In the genomic region with DNA sequence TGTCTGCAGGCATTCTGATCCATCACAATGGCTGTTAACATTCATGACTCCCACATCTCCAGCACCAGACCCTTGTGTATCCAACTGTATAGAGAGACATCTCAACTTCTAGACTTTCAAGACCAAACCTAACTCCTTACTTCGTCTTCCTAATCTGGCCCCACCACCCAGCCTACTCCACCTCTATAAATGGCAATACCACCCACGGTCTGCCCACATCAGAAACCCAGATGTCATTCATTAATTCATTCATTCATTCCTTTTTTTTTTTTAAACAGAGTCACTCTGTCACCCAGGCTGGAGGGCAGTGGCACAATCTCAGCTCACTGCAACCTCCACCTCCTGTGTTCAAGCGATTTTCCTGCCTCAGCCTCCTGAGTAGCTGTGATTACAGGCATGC, we compare ENCODE assay signal across 35 cellular contexts. TPM values are rescaled to one million over a fixed set of nuclear protein-coding genes. Genes with fewer than 3 reads are reported as not detected.
"Had no signal": no experiment of that assay in that cellular context is flagged by ENCODE, and none has a peak within 500 bp of the region (broad histone marks: within the 10 kb centered on the region; RNA-seq: fewer than 3 reads in every experiment).

No MANE protein-coding gene starts in this region.

- H3K27ac Mint-ChIP-seq: activated CD4-positive, alpha-beta memory T cell treated with anti-CD3 and anti-CD28 coated beads, Interleukin-2, amount 10 ng/mL, durations not matched to agents 7 days and 5 days; activated CD8-positive, alpha-beta memory T cell treated with anti-CD3 and anti-CD28 coated beads, Interleukin-2, amount 10 ng/mL, durations not matched to agents 7 days and 5 days; activated naive CD4-positive, alpha-beta T cell treated with anti-CD3 and anti-CD28 coated beads, Interleukin-2, amount 10 ng/mL, durations not matched to agents 7 days and 5 days; activated naive CD8-positive, alpha-beta T cell; activated naive CD8-positive, alpha-beta T cell treated with anti-CD3 and anti-CD28 coated beads, Interleukin-2, amount 50 U/mL, for 24 hours; brain had no signal

- DNase-seq: activated CD4-positive, alpha-beta memory T cell treated with anti-CD3 and anti-CD28 coated beads, Interleukin-2, amount 10 ng/mL, durations not matched to agents 7 days and 5 days; activated CD4-positive, alpha-beta T cell treated with anti-CD3 and anti-CD28 coated beads for 1 hour; activated CD4-positive, alpha-beta T cell treated with anti-CD3 and anti-CD28 coated beads for 48 hours; activated CD4-positive, CD25-positive, alpha-beta regulatory T cell; activated CD8-positive, alpha-beta memory T cell treated with anti-CD3 and anti-CD28 coated beads for 24 hours; activated CD8-positive, alpha-beta memory T cell treated with anti-CD3 and anti-CD28 coated beads, Interleukin-2, amount 10 ng/mL, durations not matched to agents 7 days and 5 days; activated CD8-positive, alpha-beta memory T cell treated with anti-CD3 and anti-CD28 coated beads, Interleukin-2, amount 50 U/mL, for 48 hours; activated effector memory CD4-positive, alpha-beta T cell treated with Interleukin-2 at 50 U/mL for 16 hours; activated naive CD4-positive, alpha-beta T cell treated with anti-CD3 and anti-CD28 coated beads, Interleukin-2, amount 10 ng/mL, durations not matched to agents 7 days and 5 days; activated naive CD8-positive, alpha-beta T cell treated with anti-CD3 and anti-CD28 coated beads, Interleukin-2, amount 50 U/mL, for 24 hours; anterior cingulate cortex; NCI-H1105; NCI-H1417 treated with DMSO at 0.1 percent for 48 hours; NCI-H187 treated with DMSO at 0.1 percent for 48 hours; NCI-H2081; NCI-H226; NCI-H446 treated with DMSO at 0.1 percent for 48 hours; NCI-H524; NCI-H69; NCI-H82; RPMI8226; SIG-M5; T-helper 1 cell; T1000; WERI-Rb-1 had no signal

- H3K4me2 ChIP-seq: KMS-11 had no signal

- H3K9ac ChIP-seq: KMS-11 had no signal

- H3K4me3 Mint-ChIP-seq: activated CD4-positive, alpha-beta memory T cell treated with anti-CD3 and anti-CD28 coated beads, Interleukin-2, amount 10 ng/mL, durations not matched to agents 7 days and 5 days; activated CD8-positive, alpha-beta memory T cell treated with anti-CD3 and anti-CD28 coated beads, Interleukin-2, amount 10 ng/mL, durations not matched to agents 7 days and 5 days; activated naive CD4-positive, alpha-beta T cell treated with anti-CD3 and anti-CD28 coated beads, Interleukin-2, amount 10 ng/mL, durations not matched to agents 7 days and 5 days; activated naive CD8-positive, alpha-beta T cell; activated naive CD8-positive, alpha-beta T cell treated with anti-CD3 and anti-CD28 coated beads, Interleukin-2, amount 50 U/mL, for 24 hours; brain; central memory CD8-positive, alpha-beta T cell had no signal

- H3K27ac ChIP-seq: KMS-11, WERI-Rb-1 had no signal

- H3K36me3 Mint-ChIP-seq: brain had no signal

- ATAC-seq: activated CD8-positive, alpha-beta memory T cell treated with anti-CD3 and anti-CD28 coated beads, Interleukin-2, amount 10 ng/mL, durations not matched to agents 7 days and 5 days; activated naive CD8-positive, alpha-beta T cell treated with anti-CD3 and anti-CD28 coated beads, Interleukin-2, amount 50 U/mL, for 24 hours; Panc1; Right ventricle myocardium inferior; SK-N-SH treated with all-trans-retinoic acid at 6 μM for 48 hours had no signal

- H3K36me3 ChIP-seq: WERI-Rb-1 had no signal

- H3K4me1 Mint-ChIP-seq: activated naive CD4-positive, alpha-beta T cell treated with anti-CD3 and anti-CD28 coated beads, Interleukin-2, amount 10 ng/mL, durations not matched to agents 7 days and 5 days; brain; central memory CD8-positive, alpha-beta T cell had no signal

RNA-seq across cellular contexts. Expression of gene GPR42, which starts 10.4 kb away (rescaled TPM):
- total RNA-seq: M059J; Right ventricle myocardium inferior; SK-MEL-5; T-helper 2 cell treated with Interferon-gamma antibody and Interleukin-4, amounts not matched to agents 100 ng/mL and 5 ng/mL, for 36 hours had no signal

RNA-seq across cellular contexts. Expression of gene FFAR3, which starts 23.1 kb away (rescaled TPM):
- total RNA-seq: activated CD8-positive, alpha-beta memory T cell treated with anti-CD3 and anti-CD28 coated beads, Interleukin-2, amount 10 ng/mL, durations not matched to agents 7 days and 5 days; M059J; SK-MEL-5; T-helper 2 cell treated with Interferon-gamma antibody and Interleukin-4, amounts not matched to agents 100 ng/mL and 5 ng/mL, for 36 hours had no signal

RNA-seq across cellular contexts. Expression of gene FFAR1, which starts 33.6 kb away (rescaled TPM):
- total RNA-seq: activated CD4-positive, alpha-beta memory T cell treated with anti-CD3 and anti-CD28 coated beads, Interleukin-2, amount 10 ng/mL, durations not matched to agents 7 days and 5 days; activated CD8-positive, alpha-beta memory T cell treated with anti-CD3 and anti-CD28 coated beads, Interleukin-2, amount 10 ng/mL, durations not matched to agents 7 days and 5 days; M059J; Right ventricle myocardium inferior; SK-MEL-5; T-helper 2 cell treated with Interferon-gamma antibody and Interleukin-4, amounts not matched to agents 100 ng/mL and 5 ng/mL, for 36 hours had no signal
